Comparison of ENCODE assay signal across 25 cellular contexts in genomic region chr2:159788218-159788617, GRCh38. TPM values are rescaled to one million over a fixed set of nuclear protein-coding genes. Genes with fewer than 3 reads are reported as not detected.
DNase-seq lines count a peak whose midpoint lies in the region; ATAC-seq, FAIRE-seq and TF ChIP-seq lines count a peak whose summit lies in the region.
"Had no signal": no experiment of that assay in that cellular context is flagged by ENCODE, and none has a peak within 500 bp of the region (broad histone marks: within the 10 kb centered on the region; RNA-seq: fewer than 3 reads in every experiment).

No MANE protein-coding gene starts in this region.

- no TSS peak for BruUV-seq in Calu3 (replicated peaks; lab: Mats Ljungman, UMichigan)

- no peak overlapping the region for H3K27ac ChIP-seq in lung (ENCODE audit: low read depth in 1 of 2, low read length in 1 of 2)
- no peak overlapping the region for H3K27ac ChIP-seq in aorta (ENCODE audit: low read depth in 1 of 2, low read length in 2 of 2)
- H3K27ac ChIP-seq: cardiac muscle cell, gastroesophageal sphincter, KMS-11, parathyroid adenoma had no signal

- H3K4me3 ChIP-seq in lung (no peak overlapping the region), aorta (ENCODE audit: low read length in 2 of 2) (no peak overlapping the region)
- H3K4me3 ChIP-seq: cardiac muscle cell, gastroesophageal sphincter had no signal

- H3K9me3 ChIP-seq in lung (ENCODE audit: control insufficient read depth in 2 of 2, insufficient read depth in 1 of 2, low read length in 1 of 2) (no peaks in the 10 kb centered on the region), aorta (ENCODE audit: control insufficient read depth, low read length) (no peaks in the 10 kb centered on the region)
- H3K9me3 ChIP-seq: gastroesophageal sphincter had no signal

- TF ChIP-seq CTCF in Calu3 (IDR thresholded peaks at IDR 0.05; ENCODE audit: unreplicated experiment) (no peak), WTC11 (IDR thresholded peaks at IDR 0.05) (no peak), lung (IDR thresholded peaks at IDR 0.05; ENCODE audit: control extremely low read depth, extremely low read depth) (no peak)

- no peaks in the 10 kb centered on the region for H3K36me3 ChIP-seq in lung (ENCODE audit: control insufficient read depth in 2 of 2, insufficient read depth in 2 of 2, low read length in 2 of 2)
- H3K36me3 ChIP-seq in aorta (ENCODE audit: control insufficient read depth in 1 of 2, insufficient read depth in 2 of 2, low read length in 1 of 2) = no peaks in the 10 kb centered on the region
- H3K36me3 ChIP-seq: cardiac muscle cell, gastroesophageal sphincter had no signal

- peaks cover 21% of the 10 kb centered on the region for H3K4me1 Mint-ChIP-seq in Calu3 (ENCODE audit: low read depth, unreplicated experiment)
- H3K4me1 Mint-ChIP-seq in WTC11 = peaks cover 36% of the 10 kb centered on the region

- intact Hi-C loops in Calu3 (cut with micrococcal nuclease; ENCODE audit: unreplicated experiment) (no loop called here), aorta (cut with DNase I) (no loop called here)

- ATAC-seq in WTC11 = no peak; the same call in 1 of the 2 replicates
- ATAC-seq in lung (ENCODE audit: insufficient read depth, low FRiP score) = peak; percentile 17
- ATAC-seq in aorta (ENCODE audit: low FRiP score) = no peak
- ATAC-seq: gastroesophageal sphincter, Panc1, sciatic nerve had no signal

- 47 to 64% methylated on average over 3 of the region's 3 CpGs for WGBS in lung, 2 donors
- 93 to 94% methylated on average over 3 of the region's 3 CpGs for WGBS in aorta, 2 donors

- H3K27ac Mint-ChIP-seq in Calu3 (ENCODE audit: unreplicated experiment) (no peak overlapping the region), WTC11 (peak overlapping the region; percentile 97)
- H3K27ac Mint-ChIP-seq: mesothelial cell of epicardium; nephron; T-helper 2 cell treated with Interferon-gamma antibody and Interleukin-4, amounts not matched to agents 5 μg/mL and 100 μg/mL, for 36 hours had no signal

- CTCF ChIA-PET in Calu3 (lab: Charles Lee) (no interaction called here), WTC11 (lab: Charles Lee) (interaction anchor here (1.5 kb wide), 1 partner anchor 32 kb away, joined by 4 read pairs; no protein-coding TSS in a partner anchor)

- H3K27me3 Mint-ChIP-seq in Calu3 (ENCODE audit: unreplicated experiment) = no peaks in the 10 kb centered on the region
- H3K27me3 Mint-ChIP-seq in WTC11 (ENCODE audit: low read depth) = no peaks in the 10 kb centered on the region

- H3K4me3 Mint-ChIP-seq in Calu3 (ENCODE audit: low read depth, unreplicated experiment) (no peak overlapping the region), WTC11 (no peak overlapping the region)
- H3K4me3 Mint-ChIP-seq: CD14-positive monocyte; mesothelial cell of epicardium; nephron; T-helper 2 cell treated with Interferon-gamma antibody and Interleukin-4, amounts not matched to agents 5 μg/mL and 100 μg/mL, for 36 hours had no signal

- H3K9me3 Mint-ChIP-seq in Calu3 (ENCODE audit: low read depth, unreplicated experiment) (no peaks in the 10 kb centered on the region), WTC11 (no peaks in the 10 kb centered on the region)
- H3K9me3 Mint-ChIP-seq: CD14-positive monocyte; nephron; T-helper 2 cell treated with Interferon-gamma antibody and Interleukin-4, amounts not matched to agents 5 μg/mL and 100 μg/mL, for 36 hours had no signal

- POLR2A ChIA-PET in WTC11 (lab: Charles Lee) = no interaction called here

- DNase-seq in Calu3 (peak; percentile 63), HTR-8/SVneo (ENCODE audit: insufficient read length, low spot score) (no peak), WTC11 (ENCODE audit: low spot score) (no peak), lung (ENCODE audit: low spot score) (peak; percentile 65), aorta (no peak), DMS79 (lab: John Stamatoyannopoulos, UW) (no peak), NCI-H526 (lab: John Stamatoyannopoulos, UW) (no peak)
- no peak for DNase-seq in activated CD4-positive, CD25-positive, alpha-beta regulatory T cell treated with anti-CD3 and anti-CD28 coated beads, Interleukin-2, amount 50 U/mL, for 72 hours
- DNase-seq: activated CD4-positive, alpha-beta T cell treated with anti-CD3 and anti-CD28 coated beads, Interleukin-2, amount 50 U/mL, for 48 hours; activated gamma-delta T cell; DMS79 treated with DMSO at 0.1 percent for 48 hours; NCI-H1092 treated with DMSO at 0.1 percent for 48 hours; NCI-H2107; NCI-H69; substantia nigra had no signal

- no peaks in the 10 kb centered on the region for H3K27me3 ChIP-seq in lung (ENCODE audit: control insufficient read depth, insufficient read depth)
- H3K27me3 ChIP-seq in aorta (ENCODE audit: control insufficient read depth in 1 of 2, insufficient read depth in 2 of 2, low read length in 1 of 2) = no peaks in the 10 kb centered on the region
- H3K27me3 ChIP-seq: cardiac muscle cell, gastroesophageal sphincter had no signal

- H3K4me1 ChIP-seq in lung (ENCODE audit: control insufficient read depth in 2 of 2, insufficient read depth in 2 of 2, low read length in 2 of 2) (peaks cover 3 to 5% of the 10 kb centered on the region in 2 donors), aorta (ENCODE audit: control insufficient read depth in 1 of 2, insufficient read depth in 2 of 2, low read length in 2 of 2) (no peaks in the 10 kb centered on the region)
- H3K4me1 ChIP-seq: parathyroid adenoma had no signal

- FAIRE-seq in HTR-8/SVneo (lab: Jason Lieb, UNC) = peak; percentile 51

- H3K36me3 Mint-ChIP-seq in Calu3 (ENCODE audit: insufficient read depth, unreplicated experiment) (peaks cover 4% of the 10 kb centered on the region), WTC11 (no peaks in the 10 kb centered on the region)
- H3K36me3 Mint-ChIP-seq: mesothelial cell of epicardium had no signal

TF ChIP-seq in WTC11, 78 proteins besides CTCF, POLR2A, EP300 and RAD21:
- TF ChIP-seq ZNF423 (CRISPR knock-in tag; IDR thresholded peaks at IDR 0.05) = no peak
- no peak for TF ChIP-seq ATF6 (CRISPR knock-in tag; IDR thresholded peaks at IDR 0.05)
- TF ChIP-seq ZBTB21 (CRISPR knock-in tag; IDR thresholded peaks at IDR 0.05; ENCODE audit: borderline replicate concordance) = no peak
- TF ChIP-seq ZNF416 (CRISPR knock-in tag; IDR thresholded peaks at IDR 0.05) = no peak
- TF ChIP-seq ZNF396 (CRISPR knock-in tag; IDR thresholded peaks at IDR 0.05; ENCODE audit: borderline replicate concordance) = no peak
TF ChIP-seq in WTC11: peak in this region for 0.

RNA-seq across cellular contexts. Expression of gene CD302, which starts 9.8 kb away (rescaled TPM):
- total RNA-seq in Calu3 (2022) (3.4 and 5.4 TPM in 2 replicates), WTC11 (2021) (1.4 to 2.5 TPM (median 1.8 TPM) in 3 replicates), lung (10 to 100 TPM; 41.9 to 89.8 TPM), aorta (10 to 100 TPM; 65.6 to 71.2 TPM)
- polyA plus RNA-seq in lung (10 to 100 TPM; 23.4 to 44.5 TPM), aorta (10 to 100 TPM; 73.1 to 85.0 TPM)

Comparison
In these comparisons a context has a peak if more than half of its experiments do, and no peak if none do; other contexts are left out.
1. DNase-seq: peak in Calu3 (single experiment) and lung (single experiment); none in HTR-8/SVneo (single experiment), WTC11 (single experiment), aorta (0 of 2), DMS79 (single experiment), NCI-H526 (0 of 2) and activated CD4-positive, CD25-positive, alpha-beta regulatory T cell treated with anti-CD3 and anti-CD28 coated beads, Interleukin-2, amount 50 U/mL, for 72 hours (single experiment).